9 cellular contexts compared by ENCODE assay signal in genomic region chr13:114067381-114067885, GRCh38.
DNase-seq lines count a peak whose midpoint lies in the region; ATAC-seq and TF ChIP-seq lines count a peak whose summit lies in the region.
"Had no signal": no experiment of that assay in that cellular context is flagged by ENCODE, and none has a peak within 500 bp of the region (broad histone marks: within the 10 kb centered on the region; RNA-seq: fewer than 3 reads in every experiment).

No MANE protein-coding gene starts in this region.

- intact Hi-C loops in CD8-positive, alpha-beta T cell (cut with DNase I, micrococcal nuclease), result loop anchor here (2.0 to 5.0 kb wide), 4 partner anchors 45 to 250 kb away; no protein-coding TSS in a partner anchor
- intact Hi-C loops in left colon (cut with DNase I, micrococcal nuclease), result no loop called here

- peaks cover 26% of the 10 kb centered on the region for H3K36me3 ChIP-seq in CD8-positive, alpha-beta T cell (ENCODE audit: insufficient read depth, low read length)
- H3K36me3 ChIP-seq: pancreas had no signal

- CTCF ChIA-PET in CD8-positive, alpha-beta T cell (lab: Charles Lee), result interaction anchor here (0.7 to 1.4 kb wide), 6 partner anchors 10 to 251 kb away, joined by 3 to 4 read pairs (median 3); no protein-coding TSS in a partner anchor
- CTCF ChIA-PET in activated CD4-positive, alpha-beta memory T cell treated with anti-CD3 and anti-CD28 coated beads, Interleukin-2, amount 10 ng/mL, durations not matched to agents 7 days and 5 days (lab: Charles Lee), result interaction anchor here (1.0 to 1.7 kb wide), 3 partner anchors 43 to 343 kb away, joined by 3 to 8 read pairs (median 3); no protein-coding TSS in a partner anchor

- peak overlapping the region; percentile 10 for H3K4me3 ChIP-seq in CD8-positive, alpha-beta T cell (ENCODE audit: low read depth, low read length)
- H3K4me3 ChIP-seq: pancreas had no signal

- no peaks in the 10 kb centered on the region for H3K9me3 Mint-ChIP-seq in CD8-positive, alpha-beta T cell
- peaks cover 10% of the 10 kb centered on the region for H3K9me3 Mint-ChIP-seq in activated CD4-positive, alpha-beta memory T cell treated with anti-CD3 and anti-CD28 coated beads, Interleukin-2, amount 10 ng/mL, durations not matched to agents 7 days and 5 days

- peak overlapping the region; percentile 78 for H3K4me3 Mint-ChIP-seq in CD8-positive, alpha-beta T cell
- H3K4me3 Mint-ChIP-seq in activated CD4-positive, alpha-beta memory T cell treated with anti-CD3 and anti-CD28 coated beads, Interleukin-2, amount 10 ng/mL, durations not matched to agents 7 days and 5 days, result peak overlapping the region; percentile 55

- H3K4me1 ChIP-seq in CD8-positive, alpha-beta T cell (ENCODE audit: insufficient read depth, low read length), result peaks cover 63% of the 10 kb centered on the region

- peak; percentile 15 for ATAC-seq in CD8-positive, alpha-beta T cell
- ATAC-seq in GM19351 (IDR thresholded peaks at IDR 0.05; ENCODE audit: unreplicated experiment) (peak; percentile 55), HG03432 (IDR thresholded peaks at IDR 0.05; ENCODE audit: unreplicated experiment) (peak; percentile 53), left colon (no peak)
- ATAC-seq: pancreas had no signal

- H3K36me3 Mint-ChIP-seq in CD8-positive, alpha-beta T cell, result peaks cover 50% of the 10 kb centered on the region
- H3K36me3 Mint-ChIP-seq in activated CD4-positive, alpha-beta memory T cell treated with anti-CD3 and anti-CD28 coated beads, Interleukin-2, amount 10 ng/mL, durations not matched to agents 7 days and 5 days (ENCODE audit: low read depth), result peaks cover 39% of the 10 kb centered on the region

- no peaks in the 10 kb centered on the region for H3K9me3 ChIP-seq in CD8-positive, alpha-beta T cell (ENCODE audit: low read length)
- H3K9me3 ChIP-seq: pancreas had no signal

- in situ Hi-C loops in G401 (cut with HindIII; ENCODE audit: low sequenced_read_pairs), result no loop called here

- POLR2A ChIA-PET in CD8-positive, alpha-beta T cell (lab: Charles Lee), result interaction anchor here (1.0 to 1.3 kb wide), 6 partner anchors 9 to 88 kb away, joined by 3 to 4 read pairs (median 3); no protein-coding TSS in a partner anchor
- POLR2A ChIA-PET in activated CD4-positive, alpha-beta memory T cell treated with anti-CD3 and anti-CD28 coated beads, Interleukin-2, amount 10 ng/mL, durations not matched to agents 7 days and 5 days (lab: Charles Lee), result interaction anchor here (0.7 to 2.7 kb wide), 9 partner anchors 10 to 95 kb away, joined by 3 to 23 read pairs (median 5); no protein-coding TSS in a partner anchor

- peaks cover 66% of the 10 kb centered on the region for H3K4me1 Mint-ChIP-seq in CD8-positive, alpha-beta T cell (ENCODE audit: low read depth)
- H3K4me1 Mint-ChIP-seq in activated CD4-positive, alpha-beta memory T cell treated with anti-CD3 and anti-CD28 coated beads, Interleukin-2, amount 10 ng/mL, durations not matched to agents 7 days and 5 days, result peaks cover 59% of the 10 kb centered on the region

- no peak for TF ChIP-seq CTCF in CD8-positive, alpha-beta T cell (IDR thresholded peaks at IDR 0.05)

- peak overlapping the region; percentile 29 for H3K27ac ChIP-seq in CD8-positive, alpha-beta T cell (ENCODE audit: low read depth, low read length)
- peak overlapping the region; percentile 99 for H3K27ac ChIP-seq in substantia nigra (ENCODE audit: low read depth, low read length, poor library complexity, severe bottlenecking)

- no peaks in the 10 kb centered on the region for H3K27me3 ChIP-seq in CD8-positive, alpha-beta T cell (ENCODE audit: insufficient read depth, low read length)
- H3K27me3 ChIP-seq: pancreas had no signal

- DNase-seq in CD8-positive, alpha-beta T cell, result peak in 2 of 7 experiments; percentile 35 to 42
- peak; percentile 32 for DNase-seq in activated CD4-positive, alpha-beta memory T cell treated with anti-CD3 and anti-CD28 coated beads, Interleukin-2, amount 10 ng/mL, durations not matched to agents 7 days and 5 days
- DNase-seq in inferior parietal cortex (ENCODE audit: extremely low spot score), result peak; percentile 36
- DNase-seq in substantia nigra (lab: John Stamatoyannopoulos, UW), result no peak
- no peak for DNase-seq in G401 (ENCODE audit: low spot score)
- no peak for DNase-seq in left colon

- peak overlapping the region; percentile 98 for H3K27ac Mint-ChIP-seq in CD8-positive, alpha-beta T cell
- H3K27ac Mint-ChIP-seq in activated CD4-positive, alpha-beta memory T cell treated with anti-CD3 and anti-CD28 coated beads, Interleukin-2, amount 10 ng/mL, durations not matched to agents 7 days and 5 days, result peak overlapping the region; percentile 79

- H3K27me3 Mint-ChIP-seq in CD8-positive, alpha-beta T cell (ENCODE audit: low read depth), result no peaks in the 10 kb centered on the region
- no peaks in the 10 kb centered on the region for H3K27me3 Mint-ChIP-seq in activated CD4-positive, alpha-beta memory T cell treated with anti-CD3 and anti-CD28 coated beads, Interleukin-2, amount 10 ng/mL, durations not matched to agents 7 days and 5 days

Comparison
In these comparisons a context has a peak if more than half of its experiments do, and no peak if none do; other contexts are left out.
1. DNase-seq: peak in activated CD4-positive, alpha-beta memory T cell treated with anti-CD3 and anti-CD28 coated beads, Interleukin-2, amount 10 ng/mL, durations not matched to agents 7 days and 5 days (single experiment) and inferior parietal cortex (single experiment); none in substantia nigra (0 of 49), G401 (single experiment) and left colon (0 of 2).
2. intact Hi-C loops: an anchor here in CD8-positive, alpha-beta T cell (2.0 to 5.0 kb wide); none called in left colon.